1 cellular context compared by ENCODE assay signal in the genomic region with DNA sequence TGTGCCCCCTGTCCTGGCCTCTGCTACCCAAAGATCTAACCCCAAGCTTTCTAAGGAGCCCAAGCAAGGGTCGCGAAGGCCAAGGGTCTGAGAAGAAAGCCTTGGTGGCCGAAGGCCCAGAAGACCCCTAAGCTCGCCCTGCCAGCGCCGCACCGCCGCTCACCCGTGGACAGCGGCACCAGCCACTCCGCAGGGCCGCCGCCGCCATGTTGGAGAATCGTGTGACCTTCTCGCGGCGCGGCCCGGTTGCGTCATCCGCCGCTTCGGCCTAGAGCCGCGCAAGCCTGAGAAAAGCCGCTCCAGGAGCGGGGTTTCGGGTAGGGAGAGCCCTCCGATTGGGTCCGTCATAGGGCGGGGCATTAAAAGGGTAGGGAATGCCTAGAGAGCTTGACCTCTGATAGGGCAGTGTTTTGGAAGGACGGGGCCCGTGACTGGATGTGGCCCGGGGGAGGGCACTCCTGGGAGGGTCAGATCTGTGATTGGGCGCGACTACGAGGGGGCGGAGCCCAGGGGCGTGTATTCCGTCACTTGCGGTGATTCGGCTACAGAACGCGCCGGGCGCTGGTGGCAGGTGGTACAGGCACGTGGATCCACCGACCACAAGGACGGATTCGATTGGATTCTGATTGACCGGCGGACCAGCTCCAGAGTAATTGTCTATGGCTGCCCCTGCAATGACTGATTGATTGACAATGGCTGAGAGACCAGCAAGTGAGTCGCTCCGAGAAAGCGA.
TF ChIP-seq lines count a peak whose summit lies in the region.

TSS of gene TIMM44 (minus strand) at position 223 of the 733 bp plus-strand sequence. CDS start at position 208, 15 bp downstream.

TF ChIP-seq in HepG2, 621 proteins besides CTCF, POLR2A, EP300 and RAD21 (continued from another document and continues in another):
- no peak for TF ChIP-seq ZNF609 (CRISPR knock-in tag; IDR thresholded peaks at IDR 0.05; ENCODE audit: borderline replicate concordance)
- no peak for TF ChIP-seq MZF1 (CRISPR knock-in tag; IDR thresholded peaks at IDR 0.05; ENCODE audit: borderline replicate concordance)
- TF ChIP-seq SALL2 (CRISPR knock-in tag; IDR thresholded peaks at IDR 0.05): no peak; the same call in 1 of the 2 replicates
- peak; percentile 96 for TF ChIP-seq YEATS4 (CRISPR knock-in tag; IDR thresholded peaks at IDR 0.05; ENCODE audit: borderline replicate concordance)
- TF ChIP-seq KDM5B (CRISPR knock-in tag; IDR thresholded peaks at IDR 0.05; ENCODE audit: borderline replicate concordance): peak; percentile 87; the same call in 1 of the 2 replicates
- TF ChIP-seq, protein P1, sequence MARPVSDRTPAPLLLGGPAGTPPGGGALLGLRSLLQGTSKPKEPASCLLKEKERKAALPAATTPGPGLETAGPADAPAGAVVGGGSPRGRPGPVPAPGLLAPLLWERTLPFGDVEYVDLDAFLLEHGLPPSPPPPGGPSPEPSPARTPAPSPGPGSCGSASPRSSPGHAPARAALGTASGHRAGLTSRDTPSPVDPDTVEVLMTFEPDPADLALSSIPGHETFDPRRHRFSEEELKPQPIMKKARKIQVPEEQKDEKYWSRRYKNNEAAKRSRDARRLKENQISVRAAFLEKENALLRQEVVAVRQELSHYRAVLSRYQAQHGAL (CRISPR knock-in tag; IDR thresholded peaks at IDR 0.05; ENCODE audit: not compliant biosample characterization): no peak
- TF ChIP-seq, protein P2, sequence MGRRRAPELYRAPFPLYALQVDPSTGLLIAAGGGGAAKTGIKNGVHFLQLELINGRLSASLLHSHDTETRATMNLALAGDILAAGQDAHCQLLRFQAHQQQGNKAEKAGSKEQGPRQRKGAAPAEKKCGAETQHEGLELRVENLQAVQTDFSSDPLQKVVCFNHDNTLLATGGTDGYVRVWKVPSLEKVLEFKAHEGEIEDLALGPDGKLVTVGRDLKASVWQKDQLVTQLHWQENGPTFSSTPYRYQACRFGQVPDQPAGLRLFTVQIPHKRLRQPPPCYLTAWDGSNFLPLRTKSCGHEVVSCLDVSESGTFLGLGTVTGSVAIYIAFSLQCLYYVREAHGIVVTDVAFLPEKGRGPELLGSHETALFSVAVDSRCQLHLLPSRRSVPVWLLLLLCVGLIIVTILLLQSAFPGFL (CRISPR knock-in tag; IDR thresholded peaks at IDR 0.05): no peak
- no peak for TF ChIP-seq SOX6 (IDR thresholded peaks at IDR 0.05)
- TF ChIP-seq SOX6 (CRISPR knock-in tag; IDR thresholded peaks at IDR 0.05): peak; percentile 67; the same call in 1 of the 2 replicates
- TF ChIP-seq, protein P3, sequence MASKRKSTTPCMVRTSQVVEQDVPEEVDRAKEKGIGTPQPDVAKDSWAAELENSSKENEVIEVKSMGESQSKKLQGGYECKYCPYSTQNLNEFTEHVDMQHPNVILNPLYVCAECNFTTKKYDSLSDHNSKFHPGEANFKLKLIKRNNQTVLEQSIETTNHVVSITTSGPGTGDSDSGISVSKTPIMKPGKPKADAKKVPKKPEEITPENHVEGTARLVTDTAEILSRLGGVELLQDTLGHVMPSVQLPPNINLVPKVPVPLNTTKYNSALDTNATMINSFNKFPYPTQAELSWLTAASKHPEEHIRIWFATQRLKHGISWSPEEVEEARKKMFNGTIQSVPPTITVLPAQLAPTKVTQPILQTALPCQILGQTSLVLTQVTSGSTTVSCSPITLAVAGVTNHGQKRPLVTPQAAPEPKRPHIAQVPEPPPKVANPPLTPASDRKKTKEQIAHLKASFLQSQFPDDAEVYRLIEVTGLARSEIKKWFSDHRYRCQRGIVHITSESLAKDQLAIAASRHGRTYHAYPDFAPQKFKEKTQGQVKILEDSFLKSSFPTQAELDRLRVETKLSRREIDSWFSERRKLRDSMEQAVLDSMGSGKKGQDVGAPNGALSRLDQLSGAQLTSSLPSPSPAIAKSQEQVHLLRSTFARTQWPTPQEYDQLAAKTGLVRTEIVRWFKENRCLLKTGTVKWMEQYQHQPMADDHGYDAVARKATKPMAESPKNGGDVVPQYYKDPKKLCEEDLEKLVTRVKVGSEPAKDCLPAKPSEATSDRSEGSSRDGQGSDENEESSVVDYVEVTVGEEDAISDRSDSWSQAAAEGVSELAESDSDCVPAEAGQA (IDR thresholded peaks at IDR 0.05; ENCODE audit: low read depth): peak; percentile 93
- TF ChIP-seq, protein P3 (CRISPR knock-in tag; IDR thresholded peaks at IDR 0.05; ENCODE audit: borderline replicate concordance): no peak
- 0 out of 2 replicates have a peak, but pooled peaks have one; percentile 31 for TF ChIP-seq ZNF343 (CRISPR knock-in tag; IDR thresholded peaks at IDR 0.05)
- TF ChIP-seq MEIS1 (CRISPR knock-in tag; IDR thresholded peaks at IDR 0.05; ENCODE audit: borderline replicate concordance): no peak; the same call in 1 of the 2 replicates
- TF ChIP-seq, protein P4, sequence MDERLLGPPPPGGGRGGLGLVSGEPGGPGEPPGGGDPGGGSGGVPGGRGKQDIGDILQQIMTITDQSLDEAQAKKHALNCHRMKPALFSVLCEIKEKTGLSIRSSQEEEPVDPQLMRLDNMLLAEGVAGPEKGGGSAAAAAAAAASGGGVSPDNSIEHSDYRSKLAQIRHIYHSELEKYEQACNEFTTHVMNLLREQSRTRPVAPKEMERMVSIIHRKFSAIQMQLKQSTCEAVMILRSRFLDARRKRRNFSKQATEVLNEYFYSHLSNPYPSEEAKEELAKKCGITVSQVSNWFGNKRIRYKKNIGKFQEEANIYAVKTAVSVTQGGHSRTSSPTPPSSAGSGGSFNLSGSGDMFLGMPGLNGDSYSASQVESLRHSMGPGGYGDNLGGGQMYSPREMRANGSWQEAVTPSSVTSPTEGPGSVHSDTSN (CRISPR knock-in tag; IDR thresholded peaks at IDR 0.05): peak; percentile 48
- no peak for TF ChIP-seq ZNF672 (CRISPR knock-in tag; IDR thresholded peaks at IDR 0.05)
- TF ChIP-seq PHF20 (CRISPR knock-in tag; IDR thresholded peaks at IDR 0.05): peak; percentile 80
- peak; percentile 80; the same call in 1 of the 2 replicates for TF ChIP-seq ZNF878 (CRISPR knock-in tag; IDR thresholded peaks at IDR 0.05)
- TF ChIP-seq ZKSCAN1 (IDR thresholded peaks at IDR 0.05; ENCODE audit: low read length): no peak
- peak; percentile 63 for TF ChIP-seq BCL6 (CRISPR knock-in tag; IDR thresholded peaks at IDR 0.05)
- TF ChIP-seq, protein P5, sequence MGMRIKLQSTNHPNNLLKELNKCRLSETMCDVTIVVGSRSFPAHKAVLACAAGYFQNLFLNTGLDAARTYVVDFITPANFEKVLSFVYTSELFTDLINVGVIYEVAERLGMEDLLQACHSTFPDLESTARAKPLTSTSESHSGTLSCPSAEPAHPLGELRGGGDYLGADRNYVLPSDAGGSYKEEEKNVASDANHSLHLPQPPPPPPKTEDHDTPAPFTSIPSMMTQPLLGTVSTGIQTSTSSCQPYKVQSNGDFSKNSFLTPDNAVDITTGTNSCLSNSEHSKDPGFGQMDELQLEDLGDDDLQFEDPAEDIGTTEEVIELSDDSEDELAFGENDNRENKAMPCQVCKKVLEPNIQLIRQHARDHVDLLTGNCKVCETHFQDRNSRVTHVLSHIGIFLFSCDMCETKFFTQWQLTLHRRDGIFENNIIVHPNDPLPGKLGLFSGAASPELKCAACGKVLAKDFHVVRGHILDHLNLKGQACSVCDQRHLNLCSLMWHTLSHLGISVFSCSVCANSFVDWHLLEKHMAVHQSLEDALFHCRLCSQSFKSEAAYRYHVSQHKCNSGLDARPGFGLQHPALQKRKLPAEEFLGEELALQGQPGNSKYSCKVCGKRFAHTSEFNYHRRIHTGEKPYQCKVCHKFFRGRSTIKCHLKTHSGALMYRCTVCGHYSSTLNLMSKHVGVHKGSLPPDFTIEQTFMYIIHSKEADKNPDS (CRISPR knock-in tag; IDR thresholded peaks at IDR 0.05): no peak
- no peak for TF ChIP-seq SMC3 (IDR thresholded peaks at IDR 0.05; ENCODE audit: low read length)
- TF ChIP-seq RNF219 (CRISPR knock-in tag; IDR thresholded peaks at IDR 0.05): peak; percentile 89
- TF ChIP-seq SMAD9 (CRISPR knock-in tag; IDR thresholded peaks at IDR 0.05): peak; percentile 69; the same call in 1 of the 2 replicates
- TF ChIP-seq HNRNPUL1 (IDR thresholded peaks at IDR 0.05; ENCODE audit: low read depth, low read length): 0 out of 2 replicates have a peak, but pooled peaks have one; percentile 35
- peak; percentile 12; the same call in 1 of the 2 replicates for TF ChIP-seq SMAD1 (CRISPR knock-in tag; IDR thresholded peaks at IDR 0.05; ENCODE audit: borderline replicate concordance, low read depth)
- TF ChIP-seq YEATS2 (CRISPR knock-in tag; IDR thresholded peaks at IDR 0.05; ENCODE audit: borderline replicate concordance): peak; percentile 76
- peak; percentile 47; the same call in 1 of the 2 replicates for TF ChIP-seq PAX8 (CRISPR knock-in tag; IDR thresholded peaks at IDR 0.05; ENCODE audit: borderline replicate concordance)
- TF ChIP-seq ZIK1 (CRISPR knock-in tag; IDR thresholded peaks at IDR 0.05; ENCODE audit: borderline replicate concordance, low read depth): peak; percentile 67; the same call in 1 of the 2 replicates
- TF ChIP-seq FOXO1 (CRISPR knock-in tag; IDR thresholded peaks at IDR 0.05): peak; percentile 8; the same call in 1 of the 2 replicates
- TF ChIP-seq THAP8 (CRISPR knock-in tag; IDR thresholded peaks at IDR 0.05; ENCODE audit: borderline replicate concordance): no peak
- TF ChIP-seq HMGA1 (CRISPR knock-in tag; conservative IDR thresholded peaks at IDR 0.05): no peak
- TF ChIP-seq ZNF577 (CRISPR knock-in tag; IDR thresholded peaks at IDR 0.05; ENCODE audit: borderline replicate concordance, low read depth): no peak
- TF ChIP-seq CREB1 (IDR thresholded peaks at IDR 0.05): peak; percentile 91
- peak; percentile 97 for TF ChIP-seq CREB1 (CRISPR knock-in tag; IDR thresholded peaks at IDR 0.05)
- TF ChIP-seq SETDB1 (CRISPR knock-in tag; IDR thresholded peaks at IDR 0.05; ENCODE audit: borderline replicate concordance): no peak
- no peak for TF ChIP-seq ZEB1 (IDR thresholded peaks at IDR 0.05; ENCODE audit: insufficient replicate concordance, low read depth)
- no peak for TF ChIP-seq ZFP36 (IDR thresholded peaks at IDR 0.05; ENCODE audit: borderline replicate concordance, low read depth, low read length, partially characterized antibody)
- peak; percentile 73 for TF ChIP-seq ZNF501 (CRISPR knock-in tag; IDR thresholded peaks at IDR 0.05)
